8 cellular contexts compared by ENCODE assay signal in the genomic region with DNA sequence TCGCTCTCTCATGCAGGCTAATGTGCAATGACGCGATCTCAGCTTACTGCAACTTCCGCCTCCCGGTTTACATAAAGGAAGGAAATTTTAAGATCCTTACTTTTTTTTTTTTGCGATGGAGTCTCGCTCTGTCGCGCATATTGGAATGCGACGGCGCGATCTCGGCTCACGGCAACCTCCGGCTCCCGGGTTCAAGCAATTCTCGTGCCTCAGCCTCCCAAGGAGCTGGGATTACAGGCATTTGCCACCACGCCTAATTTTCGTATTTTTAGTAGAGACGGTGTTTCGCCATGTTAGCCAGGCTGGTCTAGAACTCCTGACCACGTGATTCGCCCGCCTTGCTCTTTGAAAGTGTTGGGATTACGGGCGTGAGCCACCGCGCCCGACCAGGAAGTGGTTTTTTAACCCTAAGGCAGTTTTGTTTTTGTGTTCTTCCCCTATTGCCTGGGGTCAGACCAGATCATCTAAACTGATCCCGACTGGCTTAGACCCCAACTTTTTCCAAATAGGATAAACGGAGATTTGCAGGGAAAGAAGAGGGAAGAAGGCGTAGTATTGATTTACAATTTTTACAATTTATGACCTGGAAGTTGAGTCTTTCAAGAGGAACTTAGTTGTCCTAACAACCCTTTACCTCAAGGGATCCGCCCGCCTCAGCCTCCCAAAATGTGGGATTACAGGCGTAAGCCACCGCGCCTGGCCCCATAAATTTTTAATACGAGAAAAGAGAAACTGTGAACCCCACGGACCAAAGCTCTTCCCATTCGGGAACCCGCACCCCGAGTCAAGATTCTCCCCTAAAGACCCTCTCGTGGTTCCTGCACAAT.
A peak's percentile ranks its signal among the peaks of the same experiment; 100 is the strongest.
DNase-seq lines count a peak whose midpoint lies in the region; ATAC-seq, FAIRE-seq and TF ChIP-seq lines count a peak whose summit lies in the region.

No MANE protein-coding gene starts in this region.

- TSS peak; percentile 48 for BruUV-seq in K562 (replicated peaks; lab: Mats Ljungman, UMichigan)

- TF ChIP-seq CTCF in OCI-LY1 (IDR thresholded peaks at IDR 0.05; ENCODE audit: low read length), result no peak
- no peak for TF ChIP-seq CTCF in K562 (IDR thresholded peaks at IDR 0.05 in 2 of 3, conservative IDR thresholded peaks at IDR 0.05 in 1 of 3; ENCODE audit: insufficient read depth in 2 of 3, low read depth in 1 of 3, low read length in 3 of 3)
- TF ChIP-seq CTCF in BE2C (IDR thresholded peaks at IDR 0.05; ENCODE audit: low read depth, low read length), result no peak

- CTCF ChIA-PET in K562 (lab: Yijun Ruan, JAX; ENCODE audit: low intra/inter-chr PET ratio), result no interaction called here

- in situ Hi-C loops in K562 (cut with MboI), result no loop called here

- no peak overlapping the region for H2AFZ ChIP-seq in OCI-LY1 (ENCODE audit: low read length)
- H2AFZ ChIP-seq in K562 (ENCODE audit: low read depth, low read length), result no peak overlapping the region

- WGBS in K562 (ENCODE audit: insufficient coverage, low coverage, missing lambda C conversion rate), result 0% methylated on average over 7 of the region's 44 CpGs

- H4K20me1 ChIP-seq in OCI-LY1 (ENCODE audit: insufficient read depth, low read length), result no peaks in the 10 kb centered on the region
- H4K20me1 ChIP-seq in K562 (replicated peaks; ENCODE audit: control insufficient read depth, insufficient read depth, low read length), result no peaks in the 10 kb centered on the region

- intact Hi-C loops in K562 (cut with micrococcal nuclease), result no loop called here

- peak overlapping the region; percentile 51 for H3K4me2 ChIP-seq in OCI-LY1 (ENCODE audit: low read length)
- no peak overlapping the region; the same call in 1 of the 2 replicates for H3K4me2 ChIP-seq in K562 (ENCODE audit: insufficient read depth, low read length)

- POLR2A ChIA-PET in K562 (lab: Yijun Ruan, JAX), result interaction anchor here (0.6 kb wide), 1 partner anchor 1676 kb away, joined by 3 read pairs; no protein-coding TSS in a partner anchor

- no peak for TF ChIP-seq POLR2A in K562 (conservative IDR thresholded peaks at IDR 0.05)

- no peak for TF ChIP-seq RAD21 in K562 (CRISPR knock-in tag; conservative IDR thresholded peaks at IDR 0.05 in 1 of 2, IDR thresholded peaks at IDR 0.05 in 1 of 2)

- H3K4me1 ChIP-seq in OCI-LY1 (ENCODE audit: insufficient read depth, low read length, severe bottlenecking) (peaks cover 18% of the 10 kb centered on the region), K562 (replicated peaks in 1 of 2; ENCODE audit: control insufficient read depth in 2 of 2, insufficient read depth in 2 of 2, low read length in 2 of 2) (no peaks in the 10 kb centered on the region), BE2C (no peaks in the 10 kb centered on the region)

- H3K9me2 ChIP-seq in OCI-LY1 (ENCODE audit: low read depth, low read length), result no peaks in the 10 kb centered on the region

- H3K79me2 ChIP-seq in OCI-LY1 (ENCODE audit: insufficient read depth, low read length) (peaks cover 9% of the 10 kb centered on the region), K562 (ENCODE audit: control insufficient read depth, insufficient read depth, low read length) (no peaks in the 10 kb centered on the region)

- no peak for FAIRE-seq in K562 (lab: Jason Lieb, UNC)
- FAIRE-seq in urothelium cell line (lab: Jason Lieb, UNC), result no peak

- H3K4me3 ChIP-seq in OCI-LY1 (ENCODE audit: low read depth, low read length, poor library complexity, severe bottlenecking) (peak overlapping the region; percentile 93), K562 (peak overlapping the region; percentile 27), BE2C (ENCODE audit: low read depth, low read length) (no peak overlapping the region)

- H3K9ac ChIP-seq in OCI-LY1 (ENCODE audit: low read length) (peak overlapping the region; percentile 93), K562 (ENCODE audit: insufficient read depth in 1 of 2, low read depth in 2 of 2, low read length in 2 of 2) (peak overlapping the region; percentile 53 to 71; a peak in 3 of 4 replicates)

- H3F3A ChIP-seq in OCI-LY1 (ENCODE audit: insufficient read depth, low read length), result 0 out of 2 replicates have a peak, but pooled peaks cover 4% of the 10 kb centered on the region

- DNase-seq in EL (peak; percentile 62), K562 (ENCODE audit: extremely low read depth in 1 of 4, low spot score in 3 of 4) (peak in 1 of 4 experiments; percentile 27), hypothalamus (lab: John Stamatoyannopoulos, UW) (peak in 33 of 51 donors; percentile 3 to 65 (median 18)), retina (peak; percentile 87), foreskin melanocyte (no peak), urothelium cell line (ENCODE audit: low spot score) (no peak), BE2C (no peak)

- no peaks in the 10 kb centered on the region for H3K9me1 ChIP-seq in K562 (ENCODE audit: control insufficient read depth, insufficient read depth, low read length)

- H3K27me3 ChIP-seq in OCI-LY1 (ENCODE audit: insufficient read depth, low read length) (no peaks in the 10 kb centered on the region), K562 (ENCODE audit: control insufficient read depth in 2 of 2, insufficient read depth in 2 of 2, low read length in 2 of 2) (no peaks in the 10 kb centered on the region), BE2C (no peaks in the 10 kb centered on the region)

- peaks cover 8% of the 10 kb centered on the region for H3K9me3 ChIP-seq in OCI-LY1 (ENCODE audit: low read length)
- H3K9me3 ChIP-seq in K562 (replicated peaks; ENCODE audit: control insufficient read depth, insufficient read depth, low read depth, low read length), result no peaks in the 10 kb centered on the region
- H3K9me3 ChIP-seq in BE2C, result no peaks in the 10 kb centered on the region

- no peak for TF ChIP-seq EP300 in K562 (IDR thresholded peaks at IDR 0.05; ENCODE audit: low read length)

- H3K27ac ChIP-seq in OCI-LY1 (ENCODE audit: low read depth, low read length, poor library complexity, severe bottlenecking), result peak overlapping the region; percentile 87
- H3K27ac ChIP-seq in K562 (ENCODE audit: extremely low read depth, low read depth, low read length), result peak overlapping the region; percentile 53; the same call in 1 of the 3 replicates

- peak; percentile 35; the same call in 1 of the 3 replicates for ATAC-seq in K562

- H3K36me3 ChIP-seq in OCI-LY1 (ENCODE audit: insufficient read depth, low read length) (peaks cover 41% of the 10 kb centered on the region), K562 (ENCODE audit: control insufficient read depth, insufficient read depth, low read length) (no peaks in the 10 kb centered on the region), BE2C (no peaks in the 10 kb centered on the region)

TF ChIP-seq in K562, 482 proteins besides CTCF, POLR2A, EP300 and RAD21 (continues in another document):
- TF ChIP-seq RFX7 (CRISPR knock-in tag; IDR thresholded peaks at IDR 0.05) (no peak), ZNF583 (CRISPR knock-in tag; IDR thresholded peaks at IDR 0.05) (no peak), RUNX1 (IDR thresholded peaks at IDR 0.05; ENCODE audit: low read depth) (no peak), KLF10 (CRISPR knock-in tag; IDR thresholded peaks at IDR 0.05) (no peak), ELF1 (tag; IDR thresholded peaks at IDR 0.05) (peak; percentile 46), STAT5A (IDR thresholded peaks at IDR 0.05; ENCODE audit: borderline replicate concordance, low read length) (no peak), HIVEP1 (CRISPR knock-in tag; IDR thresholded peaks at IDR 0.05) (no peak), ZBED1 (IDR thresholded peaks at IDR 0.05) (no peak), CTBP1 (IDR thresholded peaks at IDR 0.05; ENCODE audit: borderline replicate concordance) (no peak), MAFG (tag; conservative IDR thresholded peaks at IDR 0.05) (no peak), POLR2G (IDR thresholded peaks at IDR 0.05; ENCODE audit: low read depth, low read length) (no peak), SMAD3 (CRISPR knock-in tag; conservative IDR thresholded peaks at IDR 0.05) (no peak)
- TF ChIP-seq, protein P1, sequence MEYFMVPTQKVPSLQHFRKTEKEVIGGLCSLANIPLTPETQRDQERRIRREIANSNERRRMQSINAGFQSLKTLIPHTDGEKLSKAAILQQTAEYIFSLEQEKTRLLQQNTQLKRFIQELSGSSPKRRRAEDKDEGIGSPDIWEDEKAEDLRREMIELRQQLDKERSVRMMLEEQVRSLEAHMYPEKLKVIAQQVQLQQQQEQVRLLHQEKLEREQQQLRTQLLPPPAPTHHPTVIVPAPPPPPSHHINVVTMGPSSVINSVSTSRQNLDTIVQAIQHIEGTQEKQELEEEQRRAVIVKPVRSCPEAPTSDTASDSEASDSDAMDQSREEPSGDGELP (CRISPR knock-in tag; IDR thresholded peaks at IDR 0.05; ENCODE audit: borderline replicate concordance), result no peak
- TF ChIP-seq, protein P2, sequence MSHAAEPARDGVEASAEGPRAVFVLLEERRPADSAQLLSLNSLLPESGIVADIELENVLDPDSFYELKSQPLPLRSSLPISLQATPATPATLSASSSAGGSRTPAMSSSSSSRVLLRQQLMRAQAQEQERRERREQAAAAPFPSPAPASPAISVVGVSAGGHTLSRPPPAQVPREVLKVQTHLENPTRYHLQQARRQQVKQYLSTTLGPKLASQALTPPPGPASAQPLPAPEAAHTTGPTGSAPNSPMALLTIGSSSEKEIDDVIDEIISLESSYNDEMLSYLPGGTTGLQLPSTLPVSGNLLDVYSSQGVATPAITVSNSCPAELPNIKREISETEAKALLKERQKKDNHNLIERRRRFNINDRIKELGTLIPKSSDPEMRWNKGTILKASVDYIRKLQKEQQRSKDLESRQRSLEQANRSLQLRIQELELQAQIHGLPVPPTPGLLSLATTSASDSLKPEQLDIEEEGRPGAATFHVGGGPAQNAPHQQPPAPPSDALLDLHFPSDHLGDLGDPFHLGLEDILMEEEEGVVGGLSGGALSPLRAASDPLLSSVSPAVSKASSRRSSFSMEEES (CRISPR knock-in tag; IDR thresholded peaks at IDR 0.05), result peak; percentile 47
- TF ChIP-seq, protein P3, sequence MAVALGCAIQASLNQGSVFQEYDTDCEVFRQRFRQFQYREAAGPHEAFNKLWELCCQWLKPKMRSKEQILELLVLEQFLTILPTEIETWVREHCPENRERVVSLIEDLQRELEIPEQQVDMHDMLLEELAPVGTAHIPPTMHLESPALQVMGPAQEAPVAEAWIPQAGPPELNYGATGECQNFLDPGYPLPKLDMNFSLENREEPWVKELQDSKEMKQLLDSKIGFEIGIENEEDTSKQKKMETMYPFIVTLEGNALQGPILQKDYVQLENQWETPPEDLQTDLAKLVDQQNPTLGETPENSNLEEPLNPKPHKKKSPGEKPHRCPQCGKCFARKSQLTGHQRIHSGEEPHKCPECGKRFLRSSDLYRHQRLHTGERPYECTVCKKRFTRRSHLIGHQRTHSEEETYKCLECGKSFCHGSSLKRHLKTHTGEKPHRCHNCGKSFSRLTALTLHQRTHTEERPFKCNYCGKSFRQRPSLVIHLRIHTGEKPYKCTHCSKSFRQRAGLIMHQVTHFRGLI (CRISPR knock-in tag; IDR thresholded peaks at IDR 0.05), result no peak

Comparison
In these comparisons a context has a peak if more than half of its experiments do, and no peak if none do; other contexts are left out.
1. DNase-seq: peak in EL (single experiment), hypothalamus (33 of 51) and retina (single experiment); none in foreskin melanocyte (single experiment), urothelium cell line (single experiment) and BE2C (single experiment).